In genomic region chr15:58931985-58932384, GRCh38 we compare ENCODE assay signal across 8 cellular contexts. TPM values are rescaled to one million over a fixed set of nuclear protein-coding genes. Genes with fewer than 3 reads are reported as not detected.
DNase-seq lines count a peak whose midpoint lies in the region; ATAC-seq lines count a peak whose summit lies in the region.

No MANE protein-coding gene starts in this region.

- no peak for ATAC-seq in sciatic nerve
- no peak for ATAC-seq in esophagus mucosa

- peaks cover 5% of the 10 kb centered on the region for H3K36me3 Mint-ChIP-seq in activated naive CD4-positive, alpha-beta T cell treated with anti-CD3 and anti-CD28 coated beads, Interleukin-2, amount 50 U/mL, for 24 hours

- peaks cover 13% of the 10 kb centered on the region for H3K4me1 ChIP-seq in effector memory CD4-positive, alpha-beta T cell (ENCODE audit: control insufficient read depth, insufficient read depth, low read length, poor library complexity, severe bottlenecking)
- peaks cover 0 to 16% of the 10 kb centered on the region in 2 donors for H3K4me1 ChIP-seq in muscle layer of duodenum (ENCODE audit: control insufficient read depth in 1 of 2, insufficient read depth in 2 of 2, low read length in 2 of 2)

- H3K9me3 ChIP-seq in effector memory CD4-positive, alpha-beta T cell (ENCODE audit: control insufficient read depth, low read length): no peaks in the 10 kb centered on the region
- no peaks in the 10 kb centered on the region for H3K9me3 ChIP-seq in muscle layer of duodenum (ENCODE audit: control insufficient read depth in 1 of 2, low read length in 2 of 2)

- intact Hi-C loops in sciatic nerve (cut with DNase I): no loop called here

- no peaks in the 10 kb centered on the region for H3K9me3 Mint-ChIP-seq in activated naive CD4-positive, alpha-beta T cell treated with anti-CD3 and anti-CD28 coated beads, Interleukin-2, amount 50 U/mL, for 24 hours

- H3K27ac ChIP-seq in effector memory CD4-positive, alpha-beta T cell (ENCODE audit: insufficient read depth, low read length, poor library complexity, severe bottlenecking): peak overlapping the region; percentile 98
- H3K27ac ChIP-seq in muscle layer of duodenum (ENCODE audit: low read length): peak overlapping the region; percentile 94

- H3K27me3 Mint-ChIP-seq in activated naive CD4-positive, alpha-beta T cell treated with anti-CD3 and anti-CD28 coated beads, Interleukin-2, amount 50 U/mL, for 24 hours: no peaks in the 10 kb centered on the region

- H3K27ac Mint-ChIP-seq in activated naive CD4-positive, alpha-beta T cell treated with anti-CD3 and anti-CD28 coated beads, Interleukin-2, amount 50 U/mL, for 24 hours: peak overlapping the region; percentile 98

- DNase-seq in activated naive CD4-positive, alpha-beta T cell treated with anti-CD3 and anti-CD28 coated beads, Interleukin-2, amount 50 U/mL, for 16 hours: no peak
- DNase-seq in RPMI8226: peak; percentile 74
- no peak for DNase-seq in effector memory CD4-positive, alpha-beta T cell
- no peak for DNase-seq in HuH-7.5 (ENCODE audit: low spot score)
- no peak for DNase-seq in sciatic nerve (ENCODE audit: low spot score)

- peaks cover 16% of the 10 kb centered on the region for H3K4me1 Mint-ChIP-seq in activated naive CD4-positive, alpha-beta T cell treated with anti-CD3 and anti-CD28 coated beads, Interleukin-2, amount 50 U/mL, for 24 hours

- H3K27me3 ChIP-seq in effector memory CD4-positive, alpha-beta T cell (replicated peaks; ENCODE audit: control insufficient read depth, insufficient read depth, low read length, poor library complexity, severe bottlenecking): no peaks in the 10 kb centered on the region
- H3K27me3 ChIP-seq in muscle layer of duodenum (ENCODE audit: low read depth, low read length): no peaks in the 10 kb centered on the region

- H3K4me3 Mint-ChIP-seq in activated naive CD4-positive, alpha-beta T cell treated with anti-CD3 and anti-CD28 coated beads, Interleukin-2, amount 50 U/mL, for 24 hours: peak overlapping the region; percentile 97

- H3K36me3 ChIP-seq in effector memory CD4-positive, alpha-beta T cell (ENCODE audit: control insufficient read depth, insufficient read depth, low read length): peaks cover 19% of the 10 kb centered on the region
- H3K36me3 ChIP-seq in muscle layer of duodenum (ENCODE audit: control insufficient read depth in 1 of 2, insufficient read depth in 2 of 2, low read length in 2 of 2): peaks cover 0 to 19% of the 10 kb centered on the region in 2 donors

- H3K4me3 ChIP-seq in effector memory CD4-positive, alpha-beta T cell (ENCODE audit: insufficient read depth, low read depth, low read length, poor library complexity, severe bottlenecking): peak overlapping the region; percentile 100
- H3K4me3 ChIP-seq in muscle layer of duodenum (ENCODE audit: low read depth in 1 of 2, low read length in 2 of 2): peak overlapping the region; percentile 80 to 94

RNA-seq across cellular contexts. Expression of gene SLTM, which starts 1.5 kb away (rescaled TPM):
- total RNA-seq in sciatic nerve (120 TPM), esophagus mucosa (53.4 TPM)

RNA-seq across cellular contexts. Expression of gene RNF111, which starts 55.5 kb away (rescaled TPM):
- total RNA-seq in sciatic nerve (43.6 TPM), esophagus mucosa (21.0 TPM)
